Comparison of ENCODE assay signal across 1 cellular context in the genomic region with DNA sequence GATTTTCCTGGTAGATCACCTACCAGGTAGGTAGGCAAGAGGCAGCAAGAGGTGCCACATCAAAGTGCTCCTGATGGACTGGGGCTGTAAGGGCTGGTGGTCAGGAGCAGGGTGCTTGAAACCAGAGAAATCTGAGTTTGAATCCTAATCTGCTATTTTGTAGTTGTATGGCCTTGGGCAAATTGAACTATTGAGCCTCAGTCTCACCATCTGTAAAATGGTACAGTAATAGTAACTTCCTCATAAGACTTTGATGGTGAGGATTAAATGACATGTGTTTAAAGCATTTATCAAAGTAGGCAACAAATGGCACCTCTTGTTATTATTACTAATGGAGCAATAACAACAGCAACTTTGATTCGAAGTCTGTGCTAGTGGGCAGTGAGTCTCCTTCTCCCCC.
TF ChIP-seq lines count a peak whose summit lies in the region.

No MANE protein-coding gene starts in this region.

TF ChIP-seq in K562, 482 proteins besides CTCF, POLR2A, EP300 and RAD21 (continued from another document):
- no peak for TF ChIP-seq PCBP2 (IDR thresholded peaks at IDR 0.05; ENCODE audit: low read depth, low read length, poor library complexity, severe bottlenecking)
- TF ChIP-seq, protein P1, sequence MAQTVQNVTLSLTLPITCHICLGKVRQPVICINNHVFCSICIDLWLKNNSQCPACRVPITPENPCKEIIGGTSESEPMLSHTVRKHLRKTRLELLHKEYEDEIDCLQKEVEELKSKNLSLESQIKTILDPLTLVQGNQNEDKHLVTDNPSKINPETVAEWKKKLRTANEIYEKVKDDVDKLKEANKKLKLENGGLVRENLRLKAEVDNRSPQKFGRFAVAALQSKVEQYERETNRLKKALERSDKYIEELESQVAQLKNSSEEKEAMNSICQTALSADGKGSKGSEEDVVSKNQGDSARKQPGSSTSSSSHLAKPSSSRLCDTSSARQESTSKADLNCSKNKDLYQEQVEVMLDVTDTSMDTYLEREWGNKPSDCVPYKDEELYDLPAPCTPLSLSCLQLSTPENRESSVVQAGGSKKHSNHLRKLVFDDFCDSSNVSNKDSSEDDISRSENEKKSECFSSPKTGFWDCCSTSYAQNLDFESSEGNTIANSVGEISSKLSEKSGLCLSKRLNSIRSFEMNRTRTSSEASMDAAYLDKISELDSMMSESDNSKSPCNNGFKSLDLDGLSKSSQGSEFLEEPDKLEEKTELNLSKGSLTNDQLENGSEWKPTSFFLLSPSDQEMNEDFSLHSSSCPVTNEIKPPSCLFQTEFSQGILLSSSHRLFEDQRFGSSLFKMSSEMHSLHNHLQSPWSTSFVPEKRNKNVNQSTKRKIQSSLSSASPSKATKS (CRISPR knock-in tag; IDR thresholded peaks at IDR 0.05) = no peak
- TF ChIP-seq ADNP (tag; IDR thresholded peaks at IDR 0.05) = peak; percentile 38; the same call in 1 of the 2 replicates
